In genomic region chr17:30021708-30022317, GRCh38 we compare ENCODE assay signal across 8 cellular contexts.
DNase-seq lines count a peak whose midpoint lies in the region; ATAC-seq lines count a peak whose summit lies in the region.

No MANE protein-coding gene starts in this region.

- peaks cover 0 to 1% (median 1%) of the 10 kb centered on the region in 3 donors for H3K4me1 Mint-ChIP-seq in T-cell
- H3K4me1 Mint-ChIP-seq in effector memory CD8-positive, alpha-beta T cell (ENCODE audit: low read depth in 2 of 2), result no peaks in the 10 kb centered on the region

- no peaks in the 10 kb centered on the region for H3K9me3 Mint-ChIP-seq in T-cell
- no peaks in the 10 kb centered on the region for H3K9me3 Mint-ChIP-seq in effector memory CD8-positive, alpha-beta T cell

- ATAC-seq in T-cell (replicated peaks in 1 of 4) (peak in 2 of 4 experiments; percentile 61 to 62), GM19397 (IDR thresholded peaks at IDR 0.05; ENCODE audit: unreplicated experiment) (no peak), HG03439 (IDR thresholded peaks at IDR 0.05; ENCODE audit: unreplicated experiment) (no peak)
- peak; percentile 48 for ATAC-seq in effector memory CD8-positive, alpha-beta T cell (replicated peaks)

- no peak overlapping the region for H3K27ac Mint-ChIP-seq in T-cell
- H3K27ac Mint-ChIP-seq in effector memory CD8-positive, alpha-beta T cell, result no peak overlapping the region

- peak; percentile 4 for DNase-seq in stimulated activated CD8-positive, alpha-beta memory T cell treated with anti-CD3 and anti-CD28 coated beads, Interleukin-12 subunit alpha, Interleukin-12 subunit beta, amount 100 ng/mL, for 1 hour (ENCODE audit: low read depth)
- no peak for DNase-seq in stimulated activated CD8-positive, alpha-beta memory T cell treated with anti-CD3 and anti-CD28 coated beads, Interleukin-4, amount 100 ng/mL, for 48 hours
- DNase-seq in NCI-H1105 (lab: John Stamatoyannopoulos, UW) (peak; percentile 33), T-cell (peak in 26 of 34 experiments; percentile 1 to 46 (median 21)), myocyte (ENCODE audit: low read depth) (peak; percentile 57)
- DNase-seq in effector memory CD8-positive, alpha-beta T cell, result peak; percentile 16 to 25 (median 19)

- H3K27me3 Mint-ChIP-seq in T-cell, result peaks cover 0 to 4% of the 10 kb centered on the region in 2 donors
- peaks cover 0 to 8% of the 10 kb centered on the region in 2 donors for H3K27me3 Mint-ChIP-seq in effector memory CD8-positive, alpha-beta T cell

- POLR2A ChIA-PET in T-cell (lab: Charles Lee), result no interaction called here

- CTCF ChIA-PET in T-cell (lab: Charles Lee), result interaction anchor here (0.6 to 1.4 kb wide), 9 partner anchors 212 to 976 kb away, joined by 3 to 29 read pairs (median 4); no protein-coding TSS in a partner anchor

- no peak overlapping the region for H3K4me3 Mint-ChIP-seq in T-cell
- H3K4me3 Mint-ChIP-seq in effector memory CD8-positive, alpha-beta T cell, result no peak overlapping the region

- H3K36me3 Mint-ChIP-seq in T-cell, result no peaks in the 10 kb centered on the region
- peaks cover 7% of the 10 kb centered on the region for H3K36me3 Mint-ChIP-seq in effector memory CD8-positive, alpha-beta T cell (ENCODE audit: insufficient read depth)
